Comparison of ENCODE assay signal across 22 cellular contexts in genomic region chr5:150539206-150539605, GRCh38.
"Had no signal": no experiment of that assay in that cellular context is flagged by ENCODE, and none has a peak within 500 bp of the region (broad histone marks: within the 10 kb centered on the region; RNA-seq: fewer than 3 reads in every experiment).

No MANE protein-coding gene starts in this region.

- H3K27ac Mint-ChIP-seq: activated CD4-positive, alpha-beta T cell treated with anti-CD3 and anti-CD28 coated beads, Interleukin-2, amount 10 ng/mL, durations not matched to agents 7 days and 5 days; activated CD8-positive, alpha-beta memory T cell treated with anti-CD3 and anti-CD28 coated beads, Interleukin-2, amount 10 ng/mL, durations not matched to agents 7 days and 5 days; activated CD8-positive, alpha-beta T cell treated with anti-CD3 and anti-CD28 coated beads for 36 hours; activated naive CD4-positive, alpha-beta T cell treated with anti-CD3 and anti-CD28 coated beads, Interleukin-2, amount 50 U/mL, for 72 hours; endodermal cell; natural killer cell; stimulated activated effector memory CD8-positive, alpha-beta T cell treated with anti-CD3 and anti-CD28 coated beads, Interleukin-12 subunit alpha, Interleukin-12 subunit beta, amount 100 ng/mL, for 72 hours; stimulated activated naive CD8-positive, alpha-beta T cell treated with anti-CD3 and anti-CD28 coated beads, Interleukin-15, amount 100 ng/mL, for 72 hours had no signal

- H3K27me3 Mint-ChIP-seq: activated CD4-positive, alpha-beta T cell treated with anti-CD3 and anti-CD28 coated beads, Interleukin-2, amount 10 ng/mL, durations not matched to agents 7 days and 5 days; activated CD8-positive, alpha-beta T cell treated with anti-CD3 and anti-CD28 coated beads for 36 hours; central memory CD8-positive, alpha-beta T cell; stimulated activated naive CD8-positive, alpha-beta T cell treated with anti-CD3 and anti-CD28 coated beads, Interleukin-15, amount 100 ng/mL, for 72 hours had no signal

- ATAC-seq: activated CD8-positive, alpha-beta memory T cell treated with anti-CD3 and anti-CD28 coated beads, Interleukin-2, amount 10 ng/mL, durations not matched to agents 7 days and 5 days; activated CD8-positive, alpha-beta T cell treated with anti-CD3 and anti-CD28 coated beads for 36 hours; activated naive CD4-positive, alpha-beta T cell treated with anti-CD3 and anti-CD28 coated beads, Interleukin-2, amount 50 U/mL, for 72 hours; left lobe of liver; natural killer cell; pancreas; stimulated activated effector memory CD8-positive, alpha-beta T cell treated with anti-CD3 and anti-CD28 coated beads, Interleukin-12 subunit alpha, Interleukin-12 subunit beta, amount 100 ng/mL, for 72 hours; stimulated activated naive CD8-positive, alpha-beta T cell treated with anti-CD3 and anti-CD28 coated beads, Interleukin-15, amount 100 ng/mL, for 72 hours had no signal

- H3K9me3 ChIP-seq: breast epithelium, colonic mucosa, pancreas, psoas muscle, right atrium auricular region, suprapubic skin, vagina had no signal

- DNase-seq: activated CD4-positive, alpha-beta T cell treated with anti-CD3 and anti-CD28 coated beads, Interleukin-2, amount 10 ng/mL, durations not matched to agents 7 days and 5 days; activated CD4-positive, CD25-positive, alpha-beta regulatory T cell treated with anti-CD3 and anti-CD28 coated beads, Interleukin-2, amount 50 U/mL, for 72 hours; activated CD8-positive, alpha-beta memory T cell treated with anti-CD3 and anti-CD28 coated beads, Interleukin-2, amount 10 ng/mL, durations not matched to agents 7 days and 5 days; activated CD8-positive, alpha-beta T cell treated with anti-CD3 and anti-CD28 coated beads for 36 hours; activated effector memory CD4-positive, alpha-beta T cell treated with anti-CD3 and anti-CD28 coated beads, Interleukin-2, amount 50 U/mL, for 16 hours; activated T-cell treated with anti-CD3 and anti-CD28 coated beads for 4 hours; colonic mucosa; endodermal cell; midbrain; natural killer cell; pancreas; psoas muscle; stimulated activated CD4-positive, alpha-beta T cell treated with anti-CD3 and anti-CD28 coated beads, Interleukin-1b, Interleukin-23, amount 100 ng/mL, for 48 hours; stimulated activated naive CD8-positive, alpha-beta T cell treated with anti-CD3 and anti-CD28 coated beads, Interleukin-15, amount 100 ng/mL, for 72 hours had no signal

- H3K4me1 ChIP-seq: breast epithelium, pancreas had no signal

- H3K4me1 Mint-ChIP-seq: activated CD4-positive, alpha-beta T cell treated with anti-CD3 and anti-CD28 coated beads, Interleukin-2, amount 10 ng/mL, durations not matched to agents 7 days and 5 days; activated CD8-positive, alpha-beta memory T cell treated with anti-CD3 and anti-CD28 coated beads, Interleukin-2, amount 10 ng/mL, durations not matched to agents 7 days and 5 days; central memory CD8-positive, alpha-beta T cell; endodermal cell; natural killer cell; stimulated activated effector memory CD8-positive, alpha-beta T cell treated with anti-CD3 and anti-CD28 coated beads, Interleukin-12 subunit alpha, Interleukin-12 subunit beta, amount 100 ng/mL, for 72 hours; stimulated activated naive CD8-positive, alpha-beta T cell treated with anti-CD3 and anti-CD28 coated beads, Interleukin-15, amount 100 ng/mL, for 72 hours had no signal

- H3K9me3 Mint-ChIP-seq: activated CD4-positive, alpha-beta T cell treated with anti-CD3 and anti-CD28 coated beads, Interleukin-2, amount 10 ng/mL, durations not matched to agents 7 days and 5 days; activated CD8-positive, alpha-beta T cell treated with anti-CD3 and anti-CD28 coated beads for 36 hours; activated naive CD4-positive, alpha-beta T cell treated with anti-CD3 and anti-CD28 coated beads, Interleukin-2, amount 50 U/mL, for 72 hours; central memory CD8-positive, alpha-beta T cell; natural killer cell; stimulated activated effector memory CD8-positive, alpha-beta T cell treated with anti-CD3 and anti-CD28 coated beads, Interleukin-12 subunit alpha, Interleukin-12 subunit beta, amount 100 ng/mL, for 72 hours had no signal

- H3K27ac ChIP-seq: colonic mucosa, pancreas, psoas muscle, suprapubic skin, vagina had no signal

- H3K4me3 ChIP-seq: breast epithelium, colonic mucosa, pancreas, psoas muscle, right atrium auricular region, suprapubic skin, vagina had no signal

- H3K4me3 Mint-ChIP-seq: activated CD4-positive, alpha-beta T cell treated with anti-CD3 and anti-CD28 coated beads, Interleukin-2, amount 10 ng/mL, durations not matched to agents 7 days and 5 days; activated CD8-positive, alpha-beta memory T cell treated with anti-CD3 and anti-CD28 coated beads, Interleukin-2, amount 10 ng/mL, durations not matched to agents 7 days and 5 days; activated CD8-positive, alpha-beta T cell treated with anti-CD3 and anti-CD28 coated beads for 36 hours; central memory CD8-positive, alpha-beta T cell; endodermal cell; natural killer cell; stimulated activated effector memory CD8-positive, alpha-beta T cell treated with anti-CD3 and anti-CD28 coated beads, Interleukin-12 subunit alpha, Interleukin-12 subunit beta, amount 100 ng/mL, for 72 hours; stimulated activated naive CD8-positive, alpha-beta T cell treated with anti-CD3 and anti-CD28 coated beads, Interleukin-15, amount 100 ng/mL, for 72 hours had no signal

- H3K27me3 ChIP-seq: breast epithelium, colonic mucosa, pancreas, right atrium auricular region, suprapubic skin, vagina had no signal

- H3K36me3 Mint-ChIP-seq: activated CD8-positive, alpha-beta memory T cell treated with anti-CD3 and anti-CD28 coated beads, Interleukin-2, amount 10 ng/mL, durations not matched to agents 7 days and 5 days; activated naive CD4-positive, alpha-beta T cell treated with anti-CD3 and anti-CD28 coated beads, Interleukin-2, amount 50 U/mL, for 72 hours; natural killer cell; stimulated activated effector memory CD8-positive, alpha-beta T cell treated with anti-CD3 and anti-CD28 coated beads, Interleukin-12 subunit alpha, Interleukin-12 subunit beta, amount 100 ng/mL, for 72 hours had no signal
